7 cellular contexts compared by ENCODE assay signal in the genomic region with DNA sequence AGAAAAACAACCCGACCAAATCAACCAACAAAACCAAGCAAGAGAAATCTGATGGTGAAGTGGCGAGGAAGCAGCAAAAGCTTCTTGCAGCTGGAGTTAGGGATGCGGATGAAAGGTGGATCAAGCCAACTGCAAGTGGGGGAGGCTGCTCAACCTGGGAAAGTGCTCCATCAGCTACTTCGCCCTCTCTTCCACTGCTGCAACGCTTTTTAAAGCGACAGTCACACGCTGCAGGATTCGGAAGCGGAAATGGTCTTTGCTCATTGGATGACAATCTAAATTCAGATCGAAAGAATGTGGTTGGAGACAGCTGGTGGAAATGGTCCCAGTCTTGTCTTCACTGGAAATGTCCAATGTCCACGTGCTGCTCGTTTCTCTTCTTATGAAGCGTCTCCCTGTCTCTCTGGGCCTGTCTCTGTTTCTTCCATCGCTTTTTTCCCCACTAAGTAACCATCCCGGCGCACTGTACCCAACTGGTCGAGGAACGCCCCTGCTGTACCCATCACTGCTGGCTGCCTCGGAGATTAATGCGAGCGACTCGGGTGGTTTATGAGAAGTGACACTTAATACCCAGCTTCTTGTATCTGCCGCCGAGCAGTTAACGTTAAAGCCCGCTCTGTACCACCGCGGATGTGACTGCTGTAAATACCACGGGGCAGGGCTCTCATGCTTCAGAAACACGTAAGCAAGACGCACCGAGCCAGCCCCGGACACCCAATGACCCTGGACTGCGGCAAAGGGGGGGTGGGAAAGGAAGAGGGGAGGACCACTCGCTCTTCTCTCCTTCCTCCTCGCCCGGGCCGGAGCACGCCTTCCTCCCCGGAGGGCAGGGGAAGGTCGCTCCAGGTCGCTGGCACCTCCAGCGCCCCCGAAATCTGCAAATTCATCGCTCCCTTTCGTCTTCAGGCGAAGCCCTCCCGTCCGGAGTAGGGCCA. TPM values are rescaled to one million over a fixed set of nuclear protein-coding genes. Genes with fewer than 3 reads are reported as not detected.
DNase-seq lines count a peak whose midpoint lies in the region; ATAC-seq and TF ChIP-seq lines count a peak whose summit lies in the region.

No MANE protein-coding gene starts in this region.

- CTCF ChIA-PET in OCI-LY7 (lab: Charles Lee; ENCODE audit: unreplicated experiment), result no interaction called here

- DNase-seq in GM19238 (ENCODE audit: insufficient read length, low spot score), result peak; percentile 21
- DNase-seq in OCI-LY7 (ENCODE audit: low spot score), result peak; percentile 69
- DNase-seq in brain microvascular endothelial cell, result peak; percentile 7
- peak; percentile 58 to 82 for DNase-seq in left lung
- DNase-seq in stomach, result no peak
- no peak for DNase-seq in cortex of kidney (lab: John Stamatoyannopoulos, UW)

- H3K9me2 ChIP-seq in OCI-LY7 (ENCODE audit: insufficient read depth, low read length), result no peaks in the 10 kb centered on the region

- TF ChIP-seq POLR2A in stomach (IDR thresholded peaks at IDR 0.05), result no peak

- POLR2A ChIA-PET in OCI-LY7 (lab: Charles Lee), result interaction anchor here (0.7 to 2.4 kb wide), 4 partner anchors 64 to 1987 kb away, joined by 3 to 10 read pairs (median 3); a partner anchor contains a TSS

- peak overlapping the region; percentile 72 for H3K27ac ChIP-seq in OCI-LY7 (ENCODE audit: low read depth, low read length, poor library complexity, severe bottlenecking)
- no peak overlapping the region for H3K27ac ChIP-seq in brain microvascular endothelial cell
- peak overlapping the region; percentile 23 to 39 for H3K27ac ChIP-seq in left lung
- H3K27ac ChIP-seq in stomach, result peak overlapping the region in 4 of 5 donors; percentile 43 to 71 (median 57)

- 0 out of 2 replicates have a peak, but pooled peaks cover 5% of the 10 kb centered on the region for H4K20me1 ChIP-seq in OCI-LY7 (ENCODE audit: insufficient read depth, low read length)

- BruUV-seq in OCI-LY7 (replicated peaks; lab: Mats Ljungman, UMichigan), result TSS peak; percentile 26

- intact Hi-C loops in OCI-LY7 (cut with micrococcal nuclease; ENCODE audit: unreplicated experiment), result loop anchor here (5.0 kb wide), 1 partner anchor 1712 kb away; a partner anchor contains a TSS
- intact Hi-C loops in left lung (cut with DNase I), result no loop called here
- intact Hi-C loops in stomach (cut with DNase I; ENCODE audit: low total_unique reads), result no loop called here

- TF ChIP-seq EP300 in stomach (IDR thresholded peaks at IDR 0.05), result no peak

- H3K4me2 ChIP-seq in OCI-LY7 (ENCODE audit: low read length), result peak overlapping the region; percentile 97

- 11 to 18% (median 12%) methylated on average over 40 to 49 of the region's 49 CpGs for WGBS in stomach, 5 donors

- TF ChIP-seq CTCF in OCI-LY7 (conservative IDR thresholded peaks at IDR 0.05; ENCODE audit: low read length) (no peak), brain microvascular endothelial cell (IDR thresholded peaks at IDR 0.05; ENCODE audit: low read depth, low read length, missing control alignments) (no peak), left lung (IDR thresholded peaks at IDR 0.05) (no peak), stomach (IDR thresholded peaks at IDR 0.05) (no peak)

- peak overlapping the region; percentile 97 for H2AFZ ChIP-seq in OCI-LY7 (ENCODE audit: low read length)

- in situ Hi-C loops in brain microvascular endothelial cell (cut with HindIII; ENCODE audit: low pct_ligation_motif_present, low sequenced_read_pairs), result no loop called here

- H3K4me3 ChIP-seq in OCI-LY7 (ENCODE audit: low read depth, low read length, poor library complexity, severe bottlenecking) (peak overlapping the region; percentile 90), brain microvascular endothelial cell (ENCODE audit: low read depth, low read length) (peak overlapping the region; percentile 54), left lung (peak overlapping the region; percentile 49 to 62), stomach (peak overlapping the region; percentile 56 to 91 (median 72))

- no peaks in the 10 kb centered on the region for H3K79me2 ChIP-seq in OCI-LY7 (ENCODE audit: insufficient read depth, low read depth, low read length)

- H3K9me3 ChIP-seq in OCI-LY7 (ENCODE audit: low read length) (no peaks in the 10 kb centered on the region), left lung (no peaks in the 10 kb centered on the region), stomach (no peaks in the 10 kb centered on the region)

- H3K27me3 ChIP-seq in brain microvascular endothelial cell (replicated peaks) (peaks cover 32% of the 10 kb centered on the region), left lung (peaks cover 38 to 97% of the 10 kb centered on the region in 2 donors), stomach (peaks cover 0 to 84% (median 37%) of the 10 kb centered on the region in 3 donors)

- H3K36me3 ChIP-seq in OCI-LY7 (ENCODE audit: insufficient read depth, low read length), result no peaks in the 10 kb centered on the region
- H3K36me3 ChIP-seq in brain microvascular endothelial cell (replicated peaks), result no peaks in the 10 kb centered on the region
- no peaks in the 10 kb centered on the region for H3K36me3 ChIP-seq in left lung
- H3K36me3 ChIP-seq in stomach, result no peaks in the 10 kb centered on the region

- ATAC-seq in left lung (peak; percentile 3), GM21447 (IDR thresholded peaks at IDR 0.05; ENCODE audit: unreplicated experiment) (no peak)

- H3K4me1 ChIP-seq in OCI-LY7 (ENCODE audit: insufficient read depth, low read length, poor library complexity, severe bottlenecking) (peaks cover 33% of the 10 kb centered on the region), left lung (peaks cover 22 to 50% of the 10 kb centered on the region in 2 donors), stomach (peaks cover 36 to 54% (median 53%) of the 10 kb centered on the region in 4 donors)

RNA-seq across cellular contexts. Expression of a gene that starts 1.9 kb away (rescaled TPM):
- 2.2 and 4.7 TPM in 2 replicates for total RNA-seq in OCI-LY7 (2014; rRNA removed; shearing (Covaris generic))
- 11.4 and 14.4 TPM in 2 replicates for total RNA-seq in OCI-LY7 (2022)
- 1 to 10 TPM; 1.6 to 2.0 TPM for total RNA-seq in left lung
- total RNA-seq in stomach, result 1 to 10 TPM in 1 of 5 donors, under 1 TPM in 2, not detected in 2; 0.14 to 2.2 (median 0.29) TPM
- polyA plus RNA-seq in stomach, result under 1 TPM; 0.20 to 0.61 (median 0.25) TPM

Comparison
In these comparisons a context has a peak if more than half of its experiments do, and no peak if none do; other contexts are left out.
1. DNase-seq: peak in GM19238 (single experiment), OCI-LY7 (single experiment), brain microvascular endothelial cell (single experiment) and left lung (2 of 2); none in stomach (single experiment) and cortex of kidney (single experiment).
2. Peak in every context shown above with its lines, with median percentiles within 50 percentile points of each other: H3K4me3 ChIP-seq.